Comparison of ENCODE assay signal across 20 cellular contexts in the genomic region with DNA sequence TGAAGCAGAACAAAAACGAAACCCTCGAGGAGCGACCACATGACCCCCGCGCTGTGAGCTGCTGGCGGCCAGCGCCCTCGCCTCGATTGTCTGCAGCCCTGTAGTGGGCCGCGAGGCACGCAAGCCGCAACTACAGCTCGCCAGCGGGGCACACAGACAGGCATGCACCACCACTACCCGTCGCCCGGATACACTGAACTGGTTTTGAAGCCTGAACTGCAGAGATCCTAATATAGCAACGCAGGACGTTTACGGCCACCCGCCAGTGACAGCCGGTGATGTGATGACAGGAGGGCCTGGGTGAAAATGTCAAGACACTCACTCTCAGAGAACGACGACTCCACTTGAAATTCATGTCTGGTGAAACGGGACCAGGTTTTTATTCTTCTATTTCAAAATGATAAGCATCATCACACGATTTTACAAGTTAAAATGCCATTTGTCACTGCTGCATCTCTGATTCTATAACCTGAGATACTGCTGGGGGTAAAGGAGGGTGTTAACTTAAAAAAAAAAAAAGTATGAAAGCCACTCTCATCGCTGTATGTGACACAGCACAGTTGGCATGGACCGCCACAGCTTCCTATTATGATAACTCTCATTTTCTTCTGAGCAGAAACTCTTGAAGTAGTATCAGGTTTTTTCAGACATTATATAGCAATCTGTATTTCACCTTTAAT.
DNase-seq lines count a peak whose midpoint lies in the region; ATAC-seq and TF ChIP-seq lines count a peak whose summit lies in the region.
"Had no signal": no experiment of that assay in that cellular context is flagged by ENCODE, and none has a peak within 500 bp of the region (broad histone marks: within the 10 kb centered on the region; RNA-seq: fewer than 3 reads in every experiment).

No MANE protein-coding gene starts in this region.

- BruUV-seq in A673 (replicated peaks; lab: Mats Ljungman, UMichigan): no TSS peak

- H3K9ac ChIP-seq in skeletal muscle tissue (ENCODE audit: low read depth in 1 of 3, low read length in 3 of 3): no peak overlapping the region

- WGBS in heart left ventricle, 4 donors: 53 to 70% (median 57%) methylated on average over 29 of the region's 29 CpGs

- ATAC-seq in Right ventricle myocardium inferior: peak; percentile 86
- ATAC-seq in heart left ventricle: peak; percentile 88 to 94 (median 92)
- no peak for ATAC-seq in GM19463 (IDR thresholded peaks at IDR 0.05; ENCODE audit: unreplicated experiment)
- ATAC-seq in GM21786 (IDR thresholded peaks at IDR 0.05; ENCODE audit: unreplicated experiment): no peak
- ATAC-seq: Panc1 had no signal

- peaks cover 0 to 14% (median 2%) of the 10 kb centered on the region in 12 donors for H3K4me1 ChIP-seq in heart left ventricle
- peaks cover 6 to 13% (median 8%) of the 10 kb centered on the region in 3 donors for H3K4me1 ChIP-seq in skeletal muscle tissue (ENCODE audit: control insufficient read depth in 3 of 3, insufficient read depth in 3 of 3, low read length in 3 of 3)
- H3K4me1 ChIP-seq in A673 (ENCODE audit: insufficient read depth, low read length, poor library complexity, severe bottlenecking): no peaks in the 10 kb centered on the region

- DNase-seq in Right ventricle myocardium inferior (ENCODE audit: missing footprints): peak; percentile 81
- no peak for DNase-seq in cardiac septum (ENCODE audit: low spot score)
- peak in 4 of 5 donors; percentile 63 to 85 (median 80) for DNase-seq in heart left ventricle
- DNase-seq in islet precursor cell: peak; percentile 41
- no peak for DNase-seq in A673 (ENCODE audit: low spot score)
- DNase-seq: 8988T; CD8-positive, alpha-beta memory T cell; GDM1; KBM-7; NCI-H1048; NCI-H1436; NCI-H1930; NCI-H226 had no signal

- TF ChIP-seq POLR2A in heart left ventricle (IDR thresholded peaks at IDR 0.05): no peak

- no peaks in the 10 kb centered on the region for H3K9me3 ChIP-seq in heart left ventricle
- no peaks in the 10 kb centered on the region for H3K9me3 ChIP-seq in skeletal muscle tissue (ENCODE audit: control insufficient read depth in 3 of 3, low read length in 3 of 3)
- H3K9me3 ChIP-seq in A673 (ENCODE audit: low read depth, low read length, poor library complexity, severe bottlenecking): no peaks in the 10 kb centered on the region
- H3K9me3 ChIP-seq: SJSA1 had no signal

- peaks cover 0 to 90% (median 77%) of the 10 kb centered on the region in 9 donors for H3K36me3 ChIP-seq in heart left ventricle
- peaks cover 39 to 59% (median 49%) of the 10 kb centered on the region in 3 donors for H3K36me3 ChIP-seq in skeletal muscle tissue (ENCODE audit: control insufficient read depth in 3 of 3, insufficient read depth in 3 of 3, low read length in 3 of 3)
- peaks cover 71% of the 10 kb centered on the region for H3K36me3 ChIP-seq in A673 (ENCODE audit: insufficient read depth, low read length, poor library complexity, severe bottlenecking)

- CTCF ChIA-PET in A673 (lab: Charles Lee): no interaction called here

- H3K27ac ChIP-seq in heart left ventricle (peak overlapping the region in 9 of 12 donors; percentile 2 to 66 (median 47)), skeletal muscle tissue (ENCODE audit: low read depth, low read length) (peak overlapping the region; percentile 38), A673 (ENCODE audit: low read depth, low read length, poor library complexity, severe bottlenecking) (no peak overlapping the region)
- H3K27ac ChIP-seq: C4-2B, HL-60, SJSA1 had no signal

- no peak for TF ChIP-seq CTCF in heart left ventricle (IDR thresholded peaks at IDR 0.05)
- TF ChIP-seq CTCF in A673 (conservative IDR thresholded peaks at IDR 0.05; ENCODE audit: low read depth, low read length): no peak

- POLR2A ChIA-PET in A673 (lab: Charles Lee; ENCODE audit: low non-redundant PET): no interaction called here

- H3K27me3 ChIP-seq in heart left ventricle (no peaks in the 10 kb centered on the region), skeletal muscle tissue (ENCODE audit: control insufficient read depth in 3 of 3, insufficient read depth in 3 of 3, low read length in 3 of 3) (no peaks in the 10 kb centered on the region), A673 (replicated peaks; ENCODE audit: insufficient read depth, low read depth, low read length, poor library complexity) (no peaks in the 10 kb centered on the region)
- H3K27me3 ChIP-seq: SJSA1 had no signal

- intact Hi-C loops in Right ventricle myocardium inferior (cut with DNase I) (loop anchor here (5.0 to 10.0 kb wide), 2 partner anchors 175 to 298 kb away; a partner anchor contains a TSS), cardiac septum (cut with DNase I) (loop anchor here (10.0 kb wide), 1 partner anchor 125 kb away; a partner anchor contains a TSS), heart left ventricle (cut with DNase I) (loop anchor here in 3 of 10 donors (1.0 to 10.0 kb wide), 3 partner anchors 55 to 299 kb away; no protein-coding TSS in a partner anchor), A673 (cut with micrococcal nuclease; ENCODE audit: unreplicated experiment) (loop anchor here (10.0 kb wide), 1 partner anchor 295 kb away; no protein-coding TSS in a partner anchor)

- H3K4me3 ChIP-seq in heart left ventricle (no peak overlapping the region), skeletal muscle tissue (ENCODE audit: low read length in 3 of 3) (no peak overlapping the region), A673 (ENCODE audit: low read depth, low read length, poor library complexity, severe bottlenecking) (no peak overlapping the region)
- H3K4me3 ChIP-seq: SJSA1 had no signal

Comparison
In these comparisons a context has a peak if more than half of its experiments do, and no peak if none do; other contexts are left out.
1. DNase-seq: peak in Right ventricle myocardium inferior (single experiment), heart left ventricle (4 of 5) and islet precursor cell (single experiment); none in cardiac septum (single experiment) and A673 (single experiment).
2. ATAC-seq: peak in Right ventricle myocardium inferior (single experiment) and heart left ventricle (4 of 4); none in GM19463 (single experiment) and GM21786 (single experiment).